Comparison of ENCODE assay signal across 8 cellular contexts in genomic region chr4:74671074-74671698, GRCh38.
DNase-seq lines count a peak whose midpoint lies in the region; ATAC-seq and TF ChIP-seq lines count a peak whose summit lies in the region.

No MANE protein-coding gene starts in this region.

- no peaks in the 10 kb centered on the region for H3K9me3 ChIP-seq in IMR-90 (ENCODE audit: control insufficient read depth, insufficient read depth, low read length)

- DNase-seq in NCI-H1694 treated with DMSO at 0.1 percent for 48 hours (lab: John Stamatoyannopoulos, UW) (peak; percentile 22), NCI-H1694 (lab: John Stamatoyannopoulos, UW) (no peak), IMR-90 (peak; percentile 64), SHP77 treated with DMSO at 0.1 percent for 48 hours (lab: John Stamatoyannopoulos, UW) (peak; percentile 42), astrocyte of the hippocampus (ENCODE audit: low read depth, low spot score) (peak; percentile 77), kidney glomerular epithelial cell (lab: John Stamatoyannopoulos, UW) (peak; percentile 62)
- peak; percentile 22 for DNase-seq in stimulated activated CD8-positive, alpha-beta memory T cell treated with anti-CD3 and anti-CD28 coated beads, Interleukin-7, amount 100 ng/mL, for 24 hours (ENCODE audit: low read depth)

- H3K14ac ChIP-seq in IMR-90 (replicated peaks; ENCODE audit: low read depth, low read length), result no peak overlapping the region

- peak; percentile 80 for TF ChIP-seq CTCF in IMR-90 (conservative IDR thresholded peaks at IDR 0.05; ENCODE audit: low read depth, low read length)

- in situ Hi-C loops in IMR-90 (cut with MboI; ENCODE audit: low sequenced_read_pairs), result loop anchor here (5.0 to 10.0 kb wide), 4 partner anchors 139 to 476 kb away; no protein-coding TSS in a partner anchor

- no peak overlapping the region for H4K8ac ChIP-seq in IMR-90 (ENCODE audit: low read depth in 2 of 2, low read length in 2 of 2)

- TF ChIP-seq POLR2A in IMR-90 (IDR thresholded peaks at IDR 0.05; ENCODE audit: low read depth, low read length), result no peak

- no peak overlapping the region for H2AFZ ChIP-seq in IMR-90 (replicated peaks; ENCODE audit: low read length, poor library complexity)

- H2AK9ac ChIP-seq in IMR-90 (replicated peaks; ENCODE audit: low read depth, low read length, poor library complexity), result no peak overlapping the region

- peaks cover 1% of the 10 kb centered on the region; the same call in 1 of the 2 replicates for H3K27me3 ChIP-seq in IMR-90 (ENCODE audit: control insufficient read depth, insufficient read depth, low read length)

- no peaks in the 10 kb centered on the region for H4K20me1 ChIP-seq in IMR-90 (ENCODE audit: insufficient read depth, low read length)

- no peak overlapping the region for H3K27ac ChIP-seq in IMR-90 (ENCODE audit: insufficient read depth, low read length)

- dilution Hi-C loops in IMR-90 (cut with HindIII; ENCODE audit: low sequenced_read_pairs, unreplicated experiment), result no loop called here

- H2BK20ac ChIP-seq in IMR-90 (ENCODE audit: low read depth, low read length), result no peak overlapping the region

- no peak overlapping the region for H3K23ac ChIP-seq in IMR-90 (ENCODE audit: low read depth, low read length)

- H3K4me1 ChIP-seq in IMR-90 (ENCODE audit: control insufficient read depth, insufficient read depth, low read length), result no peaks in the 10 kb centered on the region

- H3K4me2 ChIP-seq in IMR-90 (ENCODE audit: low read depth, low read length), result no peak overlapping the region

- no peak overlapping the region for H2AK5ac ChIP-seq in IMR-90 (ENCODE audit: low read depth, low read length)

- H3K9me1 ChIP-seq in IMR-90 (ENCODE audit: insufficient read depth, low read length), result no peaks in the 10 kb centered on the region

- intact Hi-C loops in IMR-90 (cut with micrococcal nuclease), result loop anchor here (1.0 to 10.0 kb wide), 5 partner anchors 49 to 351 kb away; partner anchors contain the start of gene AREG

- no peak overlapping the region for H3K9ac ChIP-seq in IMR-90 (ENCODE audit: low read depth, low read length)

- POLR2A ChIA-PET in IMR-90 (lab: Charles Lee; ENCODE audit: unreplicated experiment), result interaction anchor here (0.5 kb wide), 1 partner anchor 66 kb away, joined by 5 read pairs; no protein-coding TSS in a partner anchor

- ATAC-seq in IMR-90 (ENCODE audit: low read depth), result peak; percentile 72
- no peak for ATAC-seq in HG03460 (IDR thresholded peaks at IDR 0.05; ENCODE audit: unreplicated experiment)

- H2BK15ac ChIP-seq in IMR-90 (ENCODE audit: low read depth, low read length), result 0 out of 3 replicates have a peak overlapping the region, but pooled peaks have one; percentile 33

- H2BK5ac ChIP-seq in IMR-90 (ENCODE audit: low read depth, low read length, poor library complexity, severe bottlenecking), result no peak overlapping the region

- CTCF ChIA-PET in IMR-90 (lab: Yijun Ruan, JAX), result interaction anchor here (0.6 to 2.7 kb wide), 12 partner anchors 10 to 351 kb away, joined by 3 to 15 read pairs (median 4); no protein-coding TSS in a partner anchor

- H2BK120ac ChIP-seq in IMR-90 (ENCODE audit: low read depth, low read length), result no peak overlapping the region

- TF ChIP-seq RAD21 in IMR-90 (IDR thresholded peaks at IDR 0.05; ENCODE audit: low read length), result peak; percentile 82

- no peak overlapping the region for H3K4me3 ChIP-seq in IMR-90 (ENCODE audit: insufficient read depth, low read depth, low read length)

- H3K18ac ChIP-seq in IMR-90 (ENCODE audit: low read depth, low read length), result no peak overlapping the region

- no peak overlapping the region for H4K5ac ChIP-seq in IMR-90 (ENCODE audit: low read depth, low read length)

- BruUV-seq in IMR-90 (replicated peaks; lab: Mats Ljungman, UMichigan), result no TSS peak

- H4K91ac ChIP-seq in IMR-90 (ENCODE audit: insufficient read depth, low read depth, low read length), result no peak overlapping the region

- no peaks in the 10 kb centered on the region for H3K36me3 ChIP-seq in IMR-90 (ENCODE audit: control insufficient read depth, insufficient read depth, low read length)

- no peak overlapping the region for H3K4ac ChIP-seq in IMR-90 (ENCODE audit: low read depth, low read length)

- no peaks in the 10 kb centered on the region for H3K79me1 ChIP-seq in IMR-90 (ENCODE audit: low read depth in 1 of 2, low read length in 2 of 2)

- WGBS in IMR-90 (ENCODE audit: extremely low coverage in 2 of 2, insufficient read length in 1 of 2), 2 experiments, result no CpG with 5 or more reads among the region's 2 CpGs

- no peak overlapping the region for H3K56ac ChIP-seq in IMR-90 (ENCODE audit: extremely low read depth, insufficient read depth, low read length)

TF ChIP-seq in IMR-90, 13 proteins besides CTCF, POLR2A, EP300 and RAD21:
- no peak for TF ChIP-seq MXI1 (IDR thresholded peaks at IDR 0.05; ENCODE audit: borderline replicate concordance, low read depth, low read length)
- peak; percentile 89 for TF ChIP-seq SMC3 (IDR thresholded peaks at IDR 0.05; ENCODE audit: low read depth, low read length)
